Comparison of ENCODE assay signal across 16 cellular contexts in the genomic region with DNA sequence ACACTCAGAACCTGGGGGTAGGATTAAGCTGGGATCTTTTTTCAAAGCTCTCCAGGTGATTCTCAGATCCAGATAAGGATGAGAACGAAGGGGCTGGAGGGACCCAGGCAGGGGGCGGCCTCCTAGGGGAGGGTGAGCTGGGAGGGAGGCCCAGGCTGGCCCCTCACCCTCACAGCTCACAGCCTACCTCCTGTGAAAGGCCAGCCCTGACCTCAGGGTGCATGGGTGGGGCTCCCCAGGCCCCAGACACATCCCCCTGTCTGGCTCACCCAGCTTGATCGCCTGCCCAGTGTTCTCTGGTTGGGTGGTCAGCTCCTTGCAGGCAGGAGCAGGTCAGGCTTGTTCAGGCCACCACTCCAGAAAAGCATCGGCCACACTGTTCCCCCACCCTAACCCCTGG.
"Had no signal": no experiment of that assay in that cellular context is flagged by ENCODE, and none has a peak within 500 bp of the region (broad histone marks: within the 10 kb centered on the region; RNA-seq: fewer than 3 reads in every experiment).

No MANE protein-coding gene starts in this region.

- DNase-seq: activated CD4-positive, alpha-beta T cell treated with anti-CD3 and anti-CD28 coated beads for 36 hours; activated CD8-positive, alpha-beta memory T cell treated with anti-CD3 and anti-CD28 coated beads, Interleukin-2, amount 50 U/mL, for 4 hours; activated CD8-positive, alpha-beta T cell treated with anti-CD3 and anti-CD28 coated beads for 36 hours; activated gamma-delta T cell treated with Interleukin-2 at 50 U/mL for 16 hours; activated T-cell treated with anti-CD3 and anti-CD28 coated beads, Interleukin-2, amount 50 U/mL, for 72 hours; effector memory CD4-positive, alpha-beta T cell; left ventricle myocardium superior; stimulated activated naive CD4-positive, alpha-beta T cell; T-cell; T1000 had no signal

- H3K4me3 ChIP-seq: cardiac muscle cell, gastroesophageal sphincter, suprapubic skin had no signal

- FAIRE-seq: astrocyte, colon had no signal

- H3K36me3 ChIP-seq: cardiac muscle cell had no signal

- H3K4me1 ChIP-seq: suprapubic skin had no signal

- H3K27ac ChIP-seq: cardiac muscle cell, gastroesophageal sphincter, neutrophil, suprapubic skin had no signal

- ATAC-seq: activated CD4-positive, alpha-beta T cell treated with anti-CD3 and anti-CD28 coated beads for 36 hours; activated CD8-positive, alpha-beta T cell treated with anti-CD3 and anti-CD28 coated beads for 36 hours; activated T-cell treated with anti-CD3 and anti-CD28 coated beads, Interleukin-2, amount 50 U/mL, for 72 hours; gastroesophageal sphincter; left ventricle myocardium superior; T-cell had no signal

- H3K9me3 ChIP-seq: gastroesophageal sphincter, neutrophil, suprapubic skin had no signal

- H3K27me3 ChIP-seq: cardiac muscle cell, gastroesophageal sphincter, neutrophil, suprapubic skin had no signal
